In the genomic region with DNA sequence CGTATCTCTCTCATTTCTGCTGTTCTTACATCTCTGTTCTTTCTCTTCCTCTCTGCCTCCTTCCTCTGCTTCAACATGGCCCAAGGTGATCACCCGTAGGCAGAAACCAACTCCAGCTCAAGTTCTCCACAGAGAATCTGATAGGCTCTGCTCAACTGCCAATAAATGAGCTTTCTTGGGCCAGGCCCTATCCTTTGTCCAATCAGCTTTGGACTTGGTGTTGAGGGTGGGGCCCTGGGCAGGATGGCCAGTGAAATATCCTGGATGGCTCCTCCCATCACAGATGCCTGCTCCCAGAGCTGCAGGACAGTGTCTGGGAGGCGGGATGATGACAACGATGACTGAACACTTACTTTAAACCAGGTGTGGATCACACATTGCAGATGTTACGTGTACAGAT, we compare ENCODE assay signal across 1 cellular context.
TF ChIP-seq lines count a peak whose summit lies in the region.

No MANE protein-coding gene starts in this region.

TF ChIP-seq in SK-N-SH treated with all-trans-retinoic acid at 6 μM for 48 hours, 23 proteins besides CTCF, POLR2A, EP300 and RAD21 (continued from another document):
- TF ChIP-seq ARNTL (CRISPR knock-in tag; IDR thresholded peaks at IDR 0.05; ENCODE audit: borderline replicate concordance, low read depth) (no peak), ZNF565 (CRISPR knock-in tag; conservative IDR thresholded peaks at IDR 0.05; ENCODE audit: low read depth) (no peak), GLIS3 (CRISPR knock-in tag; IDR thresholded peaks at IDR 0.05) (no peak), ZFP30 (CRISPR knock-in tag; IDR thresholded peaks at IDR 0.05) (no peak), ZFP3 (CRISPR knock-in tag; IDR thresholded peaks at IDR 0.05) (no peak), TCF4 (CRISPR knock-in tag; IDR thresholded peaks at IDR 0.05; ENCODE audit: borderline replicate concordance) (no peak)
